In the genomic region with DNA sequence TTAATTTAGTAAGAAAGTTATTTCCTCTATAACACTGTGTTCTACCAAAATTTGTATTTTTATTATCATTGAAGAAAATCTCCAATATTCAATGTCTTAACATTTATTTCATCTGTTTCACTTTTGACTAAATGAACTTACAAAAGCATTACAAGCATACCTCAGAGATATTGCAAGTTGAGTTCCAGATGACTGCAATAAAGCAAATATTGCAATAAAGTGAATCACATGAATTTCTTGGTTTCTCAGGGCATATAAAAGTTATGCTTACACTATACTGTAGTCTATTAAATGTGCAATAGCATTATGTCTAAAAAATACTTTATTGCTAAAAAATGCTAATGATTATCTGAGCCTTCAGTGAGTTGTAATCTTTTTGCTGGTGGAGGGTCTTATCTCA, we compare ENCODE assay signal across 14 cellular contexts.
DNase-seq lines count a peak whose midpoint lies in the region; ATAC-seq, FAIRE-seq and TF ChIP-seq lines count a peak whose summit lies in the region.
"Had no signal": no experiment of that assay in that cellular context is flagged by ENCODE, and none has a peak within 500 bp of the region (broad histone marks: within the 10 kb centered on the region; RNA-seq: fewer than 3 reads in every experiment).

No MANE protein-coding gene starts in this region.

- no peaks in the 10 kb centered on the region for H3K4me1 Mint-ChIP-seq in stimulated activated memory B cell treated with anti-CD40 and anti-IgM and Interleukin-4, amounts not matched to agents 10 μg/mL and 1 μg/mL and 100 μg/mL, for 72 hours

- H3K36me3 ChIP-seq in bronchial epithelial cell (ENCODE audit: control insufficient read depth, insufficient read depth, low read length), result no peaks in the 10 kb centered on the region
- H3K36me3 ChIP-seq: BLaER1 had no signal

- peaks cover 4% of the 10 kb centered on the region for H3K27me3 ChIP-seq in bronchial epithelial cell (ENCODE audit: control insufficient read depth, insufficient read depth, low read length)
- H3K27me3 ChIP-seq: BLaER1 had no signal

- no peaks in the 10 kb centered on the region for H3K9me3 Mint-ChIP-seq in stimulated activated memory B cell treated with anti-CD40 and anti-IgM and Interleukin-4, amounts not matched to agents 10 μg/mL and 1 μg/mL and 100 μg/mL, for 72 hours

- H3K4me3 Mint-ChIP-seq in stimulated activated memory B cell treated with anti-CD40 and anti-IgM and Interleukin-4, amounts not matched to agents 10 μg/mL and 1 μg/mL and 100 μg/mL, for 72 hours, result no peak overlapping the region
- H3K4me3 Mint-ChIP-seq: CD4-positive, CD25-positive, alpha-beta regulatory T cell had no signal

- DNase-seq in AG10803 (ENCODE audit: low read depth), result peak; percentile 67
- DNase-seq in HTR-8/SVneo (ENCODE audit: insufficient read length, low spot score), result no peak
- DNase-seq in bronchial epithelial cell (ENCODE audit: low read depth), result peak; percentile 10
- DNase-seq in fibroblast of peridontal ligament (ENCODE audit: extremely low read depth), result peak; percentile 76
- no peak for DNase-seq in effector CD8-positive, alpha-beta T cell (lab: John Stamatoyannopoulos, UW)
- no peak for DNase-seq in activated gamma-delta T cell (lab: John Stamatoyannopoulos, UW)
- DNase-seq in mesenteric fat pad (ENCODE audit: low spot score), result no peak
- DNase-seq: CD4-positive, CD25-positive, alpha-beta regulatory T cell; DMS53 had no signal

- no peak overlapping the region for H3K27ac Mint-ChIP-seq in stimulated activated memory B cell treated with anti-CD40 and anti-IgM and Interleukin-4, amounts not matched to agents 10 μg/mL and 1 μg/mL and 100 μg/mL, for 72 hours
- H3K27ac Mint-ChIP-seq: CD4-positive, CD25-positive, alpha-beta regulatory T cell had no signal

- FAIRE-seq in HTR-8/SVneo (lab: Jason Lieb, UNC) (peak; percentile 16), bronchial epithelial cell (lab: Jason Lieb, UNC) (no peak)
- FAIRE-seq: GM12878, GM18507 had no signal

- peaks cover 23% of the 10 kb centered on the region for H3K27me3 Mint-ChIP-seq in stimulated activated memory B cell treated with anti-CD40 and anti-IgM and Interleukin-4, amounts not matched to agents 10 μg/mL and 1 μg/mL and 100 μg/mL, for 72 hours

- H3K36me3 Mint-ChIP-seq in stimulated activated memory B cell treated with anti-CD40 and anti-IgM and Interleukin-4, amounts not matched to agents 10 μg/mL and 1 μg/mL and 100 μg/mL, for 72 hours, result no peaks in the 10 kb centered on the region
- H3K36me3 Mint-ChIP-seq: CD4-positive, CD25-positive, alpha-beta regulatory T cell had no signal

- H3K4me3 ChIP-seq in AG10803 (ENCODE audit: low read length) (no peak overlapping the region), bronchial epithelial cell (ENCODE audit: low read depth, low read length) (no peak overlapping the region)
- H3K4me3 ChIP-seq: BLaER1, GM12878 had no signal

- TF ChIP-seq CTCF in AG10803 (conservative IDR thresholded peaks at IDR 0.05; ENCODE audit: low read length), result no peak
- TF ChIP-seq CTCF in bronchial epithelial cell (IDR thresholded peaks at IDR 0.05; ENCODE audit: insufficient read depth, low read length, severe bottlenecking), result no peak

- ATAC-seq in stimulated activated memory B cell treated with anti-CD40 and anti-IgM and Interleukin-4, amounts not matched to agents 10 μg/mL and 1 μg/mL and 100 μg/mL, for 72 hours, result no peak
- ATAC-seq: GM12878, HCT116 had no signal

Comparison
In these comparisons a context has a peak if more than half of its experiments do, and no peak if none do; other contexts are left out.
1. DNase-seq: peak in AG10803 (single experiment), bronchial epithelial cell (single experiment) and fibroblast of peridontal ligament (single experiment); none in HTR-8/SVneo (single experiment), effector CD8-positive, alpha-beta T cell (single experiment), activated gamma-delta T cell (single experiment) and mesenteric fat pad (single experiment).